Comparison of ENCODE assay signal across 26 cellular contexts in genomic region chr10:59227136-59227673, GRCh38. TPM values are rescaled to one million over a fixed set of nuclear protein-coding genes. Genes with fewer than 3 reads are reported as not detected.
DNase-seq lines count a peak whose midpoint lies in the region; ATAC-seq, FAIRE-seq and TF ChIP-seq lines count a peak whose summit lies in the region.
"Had no signal": no experiment of that assay in that cellular context is flagged by ENCODE, and none has a peak within 500 bp of the region (broad histone marks: within the 10 kb centered on the region; RNA-seq: fewer than 3 reads in every experiment).

No MANE protein-coding gene starts in this region.

- no peaks in the 10 kb centered on the region for H3K9me3 Mint-ChIP-seq in MCF 10A (ENCODE audit: unreplicated experiment)
- H3K9me3 Mint-ChIP-seq: activated naive CD4-positive, alpha-beta T cell treated with anti-CD3 and anti-CD28 coated beads, Interleukin-2, amount 50 U/mL, for 72 hours; activated T-helper 17 cell treated with anti-CD3 and anti-CD28 coated beads, Interleukin-2, amount 50 U/mL, for 72 hours; stimulated activated naive CD8-positive, alpha-beta T cell treated with anti-CD3 and anti-CD28 coated beads, Interleukin-15, amount 100 ng/mL, for 72 hours had no signal

- no peak for FAIRE-seq in small intestine (lab: Jason Lieb, UNC)

- H3K4me3 Mint-ChIP-seq in MCF 10A (ENCODE audit: unreplicated experiment) = no peak overlapping the region
- H3K4me3 Mint-ChIP-seq: activated T-helper 17 cell treated with anti-CD3 and anti-CD28 coated beads, Interleukin-2, amount 50 U/mL, for 72 hours; stimulated activated naive CD8-positive, alpha-beta T cell treated with anti-CD3 and anti-CD28 coated beads, Interleukin-15, amount 100 ng/mL, for 72 hours had no signal

- no peaks in the 10 kb centered on the region for H3K27me3 ChIP-seq in mammary epithelial cell (ENCODE audit: insufficient read depth, low read length)
- no peaks in the 10 kb centered on the region for H3K27me3 ChIP-seq in RWPE2 (ENCODE audit: insufficient read depth, poor library complexity, severe bottlenecking)
- no peaks in the 10 kb centered on the region for H3K27me3 ChIP-seq in small intestine (ENCODE audit: control insufficient read depth in 2 of 2, insufficient read depth in 2 of 2, low read length in 2 of 2)
- H3K27me3 ChIP-seq: cardiac muscle cell, neutrophil, thyroid gland had no signal

- H3K36me3 Mint-ChIP-seq in MCF 10A (ENCODE audit: insufficient read depth, unreplicated experiment) = no peaks in the 10 kb centered on the region
- H3K36me3 Mint-ChIP-seq: activated naive CD4-positive, alpha-beta T cell treated with anti-CD3 and anti-CD28 coated beads, Interleukin-2, amount 50 U/mL, for 72 hours had no signal

- in situ Hi-C loops in mammary epithelial cell (cut with MboI; ENCODE audit: low sequenced_read_pairs in 2 of 2) = loop anchor here in 1 of 2 donors (25.0 kb wide), 1 partner anchor 810 kb away; no protein-coding TSS in a partner anchor

- no peak overlapping the region for H3K27ac Mint-ChIP-seq in MCF 10A (ENCODE audit: low read depth, unreplicated experiment)
- H3K27ac Mint-ChIP-seq: activated naive CD4-positive, alpha-beta T cell treated with anti-CD3 and anti-CD28 coated beads, Interleukin-2, amount 50 U/mL, for 72 hours; activated T-helper 17 cell treated with anti-CD3 and anti-CD28 coated beads, Interleukin-2, amount 50 U/mL, for 72 hours; stimulated activated naive CD8-positive, alpha-beta T cell treated with anti-CD3 and anti-CD28 coated beads, Interleukin-15, amount 100 ng/mL, for 72 hours had no signal

- no peak overlapping the region for H3K9ac ChIP-seq in mammary epithelial cell (ENCODE audit: insufficient read depth, low read length)

- POLR2A ChIA-PET in MCF 10A (lab: Yijun Ruan, JAX) (no interaction called here), HEK293T (lab: Yijun Ruan, JAX) (no interaction called here)

- H3K36me3 ChIP-seq in mammary epithelial cell (ENCODE audit: insufficient read depth, low read length) (no peaks in the 10 kb centered on the region), RWPE2 (ENCODE audit: low read depth) (no peaks in the 10 kb centered on the region), small intestine (ENCODE audit: control insufficient read depth in 2 of 2, insufficient read depth in 2 of 2, low read length in 2 of 2) (no peaks in the 10 kb centered on the region)
- H3K36me3 ChIP-seq: cardiac muscle cell, neutrophil, prostate gland, thyroid gland, WERI-Rb-1 had no signal

- H3K4me1 ChIP-seq in mammary epithelial cell (ENCODE audit: insufficient read depth, low read length) = no peaks in the 10 kb centered on the region
- no peaks in the 10 kb centered on the region for H3K4me1 ChIP-seq in RWPE2 (ENCODE audit: insufficient read depth, poor library complexity, severe bottlenecking)
- H3K4me1 ChIP-seq in small intestine (ENCODE audit: control insufficient read depth in 2 of 2, insufficient read depth in 1 of 2, low read depth in 1 of 2, low read length in 1 of 2) = no peaks in the 10 kb centered on the region
- H3K4me1 ChIP-seq: prostate gland, thyroid gland had no signal

- H3K27me3 Mint-ChIP-seq in MCF 10A (ENCODE audit: insufficient read depth, unreplicated experiment) = peaks cover 82% of the 10 kb centered on the region
- H3K27me3 Mint-ChIP-seq: stimulated activated naive CD8-positive, alpha-beta T cell treated with anti-CD3 and anti-CD28 coated beads, Interleukin-15, amount 100 ng/mL, for 72 hours had no signal

- no peak overlapping the region for H2AFZ ChIP-seq in mammary epithelial cell (ENCODE audit: low read depth, low read length)

- no peak overlapping the region for H3K27ac ChIP-seq in mammary epithelial cell (ENCODE audit: insufficient read depth, low read depth, low read length)
- H3K27ac ChIP-seq in RWPE2 (ENCODE audit: poor library complexity, severe bottlenecking) = no peak overlapping the region
- no peak overlapping the region for H3K27ac ChIP-seq in small intestine (ENCODE audit: low read depth in 1 of 2, low read length in 1 of 2)
- H3K27ac ChIP-seq: cardiac muscle cell, neutrophil, prostate gland, thyroid gland, WERI-Rb-1 had no signal

- no peaks in the 10 kb centered on the region for H3K79me2 ChIP-seq in mammary epithelial cell (ENCODE audit: insufficient read depth, low read length)

- H3K4me2 ChIP-seq in mammary epithelial cell (ENCODE audit: insufficient read depth, low read depth, low read length) = no peak overlapping the region

- intact Hi-C loops in MCF 10A (cut with micrococcal nuclease) = no loop called here
- intact Hi-C loops in mammary epithelial cell (cut with micrococcal nuclease) = no loop called here

- peak; percentile 9 for DNase-seq in MCF 10A (ENCODE audit: unreplicated experiment)
- DNase-seq in mammary epithelial cell = no peak
- DNase-seq in RWPE2 (ENCODE audit: low spot score) = no peak
- DNase-seq in fibroblast of mammary gland (ENCODE audit: low read depth) = no peak
- DNase-seq in small intestine = peak; percentile 4
- DNase-seq in NCI-H1930 (lab: John Stamatoyannopoulos, UW) = no peak
- no peak for DNase-seq in HEK293T (ENCODE audit: extremely low spot score)
- DNase-seq: activated CD8-positive, alpha-beta memory T cell treated with anti-CD3 and anti-CD28 coated beads, Interleukin-2, amount 50 U/mL, for 48 hours; GDM1; GOT3; kidney glomerular epithelial cell; NCI-H1092; NCI-H2081 treated with DMSO at 0.1 percent for 48 hours; NCI-H510A; RPMI8226; stimulated activated naive CD8-positive, alpha-beta T cell treated with anti-CD3 and anti-CD28 coated beads, Interleukin-15, amount 100 ng/mL, for 72 hours; thyroid gland; WERI-Rb-1 had no signal

- dilution Hi-C loops in mammary epithelial cell (cut with HindIII; ENCODE audit: low sequenced_read_pairs) = loop anchor here (25.0 kb wide), 2 partner anchors 385 to 585 kb away; no protein-coding TSS in a partner anchor

- ATAC-seq in RWPE2 (ENCODE audit: low read depth) (no peak), HG02981 (IDR thresholded peaks at IDR 0.05; ENCODE audit: unreplicated experiment) (no peak)
- ATAC-seq: activated naive CD4-positive, alpha-beta T cell treated with anti-CD3 and anti-CD28 coated beads, Interleukin-2, amount 50 U/mL, for 72 hours; activated T-helper 17 cell treated with anti-CD3 and anti-CD28 coated beads, Interleukin-2, amount 50 U/mL, for 72 hours; stimulated activated naive CD8-positive, alpha-beta T cell treated with anti-CD3 and anti-CD28 coated beads, Interleukin-15, amount 100 ng/mL, for 72 hours had no signal

- H3K9me3 ChIP-seq in mammary epithelial cell (replicated peaks; ENCODE audit: insufficient read depth, low read length) (no peaks in the 10 kb centered on the region), RWPE2 (ENCODE audit: severe bottlenecking) (no peaks in the 10 kb centered on the region), small intestine (ENCODE audit: control insufficient read depth, low read depth) (no peaks in the 10 kb centered on the region)
- H3K9me3 ChIP-seq: neutrophil, prostate gland, thyroid gland had no signal

- CTCF ChIA-PET in MCF 10A (lab: Yijun Ruan, JAX) (interaction anchor here (0.6 to 2.1 kb wide), 3 partner anchors 169 to 983 kb away, joined by 3 to 7 read pairs (median 4); no protein-coding TSS in a partner anchor), mammary epithelial cell (lab: Charles Lee; ENCODE audit: low non-redundant PET) (no interaction called here), HEK293T (lab: Yijun Ruan, JAX) (no interaction called here)

- no peaks in the 10 kb centered on the region for H4K20me1 ChIP-seq in mammary epithelial cell (ENCODE audit: insufficient read depth, low read length)

- H3K4me1 Mint-ChIP-seq in MCF 10A (ENCODE audit: insufficient read depth, unreplicated experiment) = no peaks in the 10 kb centered on the region
- H3K4me1 Mint-ChIP-seq: activated T-helper 17 cell treated with anti-CD3 and anti-CD28 coated beads, Interleukin-2, amount 50 U/mL, for 72 hours; stimulated activated naive CD8-positive, alpha-beta T cell treated with anti-CD3 and anti-CD28 coated beads, Interleukin-15, amount 100 ng/mL, for 72 hours had no signal

- no TSS peak for BruUV-seq in MCF 10A (replicated peaks; lab: Mats Ljungman, UMichigan)
- no TSS peak for BruUV-seq in mammary epithelial cell (replicated peaks; lab: Mats Ljungman, UMichigan)

- 88% methylated on average over 3 of the region's 3 CpGs for WGBS in mammary epithelial cell (ENCODE audit: low coverage, missing lambda C conversion rate)
- WGBS in small intestine, 3 donors = 85 to 89% (median 88%) methylated on average over 3 of the region's 3 CpGs

- TF ChIP-seq CTCF in MCF 10A (IDR thresholded peaks at IDR 0.05; ENCODE audit: unreplicated experiment) (no peak), mammary epithelial cell (conservative IDR thresholded peaks at IDR 0.05 in 1 of 2, IDR thresholded peaks at IDR 0.05 in 1 of 2; ENCODE audit: extremely low read depth in 1 of 2, insufficient read depth in 1 of 2, low read depth in 1 of 2, low read length in 2 of 2) (peak in 1 of 2 donors; percentile 31), RWPE2 (IDR thresholded peaks at IDR 0.05; ENCODE audit: poor library complexity, severe bottlenecking) (peak; percentile 14), fibroblast of mammary gland (conservative IDR thresholded peaks at IDR 0.05; ENCODE audit: control insufficient read depth, insufficient read depth, low read depth, low read length) (peak; percentile 1)

- H3K4me3 ChIP-seq in mammary epithelial cell (replicated peaks in 1 of 3; ENCODE audit: insufficient read depth in 1 of 3, low read depth in 2 of 3, low read length in 3 of 3) (no peak overlapping the region), RWPE2 (ENCODE audit: severe bottlenecking) (no peak overlapping the region), fibroblast of mammary gland (ENCODE audit: control insufficient read depth, low read depth, low read length) (no peak overlapping the region), small intestine (ENCODE audit: low read depth in 1 of 2, low read length in 2 of 2) (no peak overlapping the region)
- H3K4me3 ChIP-seq: cardiac muscle cell, prostate gland, thyroid gland had no signal

TF ChIP-seq in HEK293T, 16 proteins besides CTCF, POLR2A, EP300 and RAD21 (continues in another document):
- no peak for TF ChIP-seq FOXM1 (IDR thresholded peaks at IDR 0.05; ENCODE audit: borderline replicate concordance)
- TF ChIP-seq NFRKB (IDR thresholded peaks at IDR 0.05) = no peak
- TF ChIP-seq CTBP1 (IDR thresholded peaks at IDR 0.05; ENCODE audit: borderline replicate concordance) = no peak
- TF ChIP-seq FOXA1 (IDR thresholded peaks at IDR 0.05) = no peak
- no peak for TF ChIP-seq LEF1 (IDR thresholded peaks at IDR 0.05; ENCODE audit: borderline replicate concordance)
- no peak for TF ChIP-seq SP1 (IDR thresholded peaks at IDR 0.05)
- no peak for TF ChIP-seq L3MBTL2 (conservative IDR thresholded peaks at IDR 0.05)
- TF ChIP-seq ZNF384 (IDR thresholded peaks at IDR 0.05) = no peak
- no peak for TF ChIP-seq ELF4 (IDR thresholded peaks at IDR 0.05)
- TF ChIP-seq TARDBP (IDR thresholded peaks at IDR 0.05) = no peak
- TF ChIP-seq SUZ12 (IDR thresholded peaks at IDR 0.05) = no peak
- no peak for TF ChIP-seq BHLHE40 (IDR thresholded peaks at IDR 0.05; ENCODE audit: borderline replicate concordance)
- no peak for TF ChIP-seq FOXK2 (IDR thresholded peaks at IDR 0.05)

RNA-seq across cellular contexts. Expression of gene PHYHIPL, which starts 50.8 kb away (rescaled TPM):
- total RNA-seq in MCF 10A (2022) (not detected in 2 replicates), mammary epithelial cell (under 1 TPM; 0.07 to 0.17 TPM)
- polyA plus RNA-seq in mammary epithelial cell (0.27 TPM), small intestine (10 to 100 TPM in 2 of 3 donors, 1 to 10 TPM in 1; 7.0 to 19.7 (median 12.1) TPM)
- not detected for polyA minus RNA-seq in mammary epithelial cell
- total RNA-seq: activated naive CD4-positive, alpha-beta T cell treated with anti-CD3 and anti-CD28 coated beads, Interleukin-2, amount 50 U/mL, for 72 hours; activated T-helper 17 cell treated with anti-CD3 and anti-CD28 coated beads, Interleukin-2, amount 50 U/mL, for 72 hours; cardiac muscle cell; lung microvascular endothelial cell; T-helper 2 cell treated with Interferon-gamma antibody and Interleukin-4, amounts not matched to agents 100 ng/mL and 5 ng/mL, for 36 hours had no signal

Comparison
In these comparisons a context has a peak if more than half of its experiments do, and no peak if none do; other contexts are left out.
1. DNase-seq: peak in MCF 10A (single experiment) and small intestine (single experiment); none in mammary epithelial cell (single experiment), RWPE2 (single experiment), fibroblast of mammary gland (single experiment), NCI-H1930 (0 of 2) and HEK293T (single experiment).